21 cellular contexts compared by ENCODE assay signal in the genomic region with DNA sequence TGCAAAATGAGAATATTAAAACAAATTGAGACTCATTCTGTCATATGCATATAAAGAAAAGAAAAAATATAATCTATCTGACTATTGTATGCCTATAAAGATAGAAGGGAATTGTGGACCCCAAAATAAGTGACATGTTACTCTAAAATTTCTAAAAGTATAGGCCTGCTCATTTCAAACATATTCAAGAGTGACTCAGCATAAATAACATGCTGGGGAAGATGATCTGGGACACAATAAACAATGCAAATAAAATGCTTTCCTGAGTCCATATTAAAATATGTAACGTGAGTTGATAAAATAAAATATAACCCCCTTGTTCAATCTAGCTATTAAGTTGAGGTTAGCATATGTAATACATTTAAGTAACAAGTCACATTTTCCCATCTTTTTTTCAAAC.
"Had no signal": no experiment of that assay in that cellular context is flagged by ENCODE, and none has a peak within 500 bp of the region (broad histone marks: within the 10 kb centered on the region; RNA-seq: fewer than 3 reads in every experiment).

No MANE protein-coding gene starts in this region.

- H3K4me3 Mint-ChIP-seq: IgD-negative memory B cell had no signal

- H3K27ac Mint-ChIP-seq: IgD-negative memory B cell had no signal

- FAIRE-seq: RCC 7860 had no signal

- DNase-seq: KBM-7, MV-4-11, NCI-H1048, NCI-H1105, NCI-H1417, NCI-H1436 treated with DMSO at 0.1 percent for 48 hours, NCI-H1694, NCI-H187 treated with DMSO at 0.1 percent for 48 hours, NCI-H2029 treated with DMSO at 0.1 percent for 48 hours, NCI-H2171 treated with DMSO at 0.1 percent for 48 hours, NCI-H345, NCI-H446 treated with DMSO at 0.1 percent for 48 hours, NCI-H524, NCI-H69, NCI-H774, RPMI8226, SHP77, T-helper 1 cell had no signal

- H3K4me1 Mint-ChIP-seq: IgD-negative memory B cell had no signal

- H3K27me3 Mint-ChIP-seq: IgD-negative memory B cell had no signal

- H3K36me3 Mint-ChIP-seq: IgD-negative memory B cell had no signal

- ATAC-seq: SK-N-SH treated with all-trans-retinoic acid at 6 μM for 48 hours had no signal
